1 cellular context compared by ENCODE assay signal in the genomic region with DNA sequence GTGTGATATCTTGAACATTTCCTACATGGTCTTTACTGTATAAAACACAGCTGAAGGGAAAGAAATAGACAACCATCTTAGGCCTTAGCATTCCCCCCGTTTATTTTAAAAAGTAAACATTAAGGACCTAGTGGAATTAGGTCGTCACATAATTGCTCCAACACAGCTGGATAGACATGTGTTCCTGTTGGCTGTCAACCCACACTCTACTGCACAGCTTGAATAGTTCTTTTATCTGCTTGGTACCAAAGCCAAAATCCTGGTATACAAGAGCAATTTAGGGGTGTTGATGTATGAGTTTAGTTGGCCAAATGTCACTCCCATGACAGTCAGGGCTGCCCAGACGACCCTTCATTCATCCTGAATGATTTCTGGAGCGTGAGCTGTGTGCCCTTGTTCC.
TF ChIP-seq lines count a peak whose summit lies in the region.

No MANE protein-coding gene starts in this region.

TF ChIP-seq in GM23338, 12 proteins besides CTCF, POLR2A, EP300 and RAD21 (continued from another document):
- TF ChIP-seq CREB1 (CRISPR knock-in tag; IDR thresholded peaks at IDR 0.05; ENCODE audit: low read depth): no peak
- no peak for TF ChIP-seq JUNB (IDR thresholded peaks at IDR 0.05; ENCODE audit: unreplicated experiment)
- TF ChIP-seq, protein P1, sequence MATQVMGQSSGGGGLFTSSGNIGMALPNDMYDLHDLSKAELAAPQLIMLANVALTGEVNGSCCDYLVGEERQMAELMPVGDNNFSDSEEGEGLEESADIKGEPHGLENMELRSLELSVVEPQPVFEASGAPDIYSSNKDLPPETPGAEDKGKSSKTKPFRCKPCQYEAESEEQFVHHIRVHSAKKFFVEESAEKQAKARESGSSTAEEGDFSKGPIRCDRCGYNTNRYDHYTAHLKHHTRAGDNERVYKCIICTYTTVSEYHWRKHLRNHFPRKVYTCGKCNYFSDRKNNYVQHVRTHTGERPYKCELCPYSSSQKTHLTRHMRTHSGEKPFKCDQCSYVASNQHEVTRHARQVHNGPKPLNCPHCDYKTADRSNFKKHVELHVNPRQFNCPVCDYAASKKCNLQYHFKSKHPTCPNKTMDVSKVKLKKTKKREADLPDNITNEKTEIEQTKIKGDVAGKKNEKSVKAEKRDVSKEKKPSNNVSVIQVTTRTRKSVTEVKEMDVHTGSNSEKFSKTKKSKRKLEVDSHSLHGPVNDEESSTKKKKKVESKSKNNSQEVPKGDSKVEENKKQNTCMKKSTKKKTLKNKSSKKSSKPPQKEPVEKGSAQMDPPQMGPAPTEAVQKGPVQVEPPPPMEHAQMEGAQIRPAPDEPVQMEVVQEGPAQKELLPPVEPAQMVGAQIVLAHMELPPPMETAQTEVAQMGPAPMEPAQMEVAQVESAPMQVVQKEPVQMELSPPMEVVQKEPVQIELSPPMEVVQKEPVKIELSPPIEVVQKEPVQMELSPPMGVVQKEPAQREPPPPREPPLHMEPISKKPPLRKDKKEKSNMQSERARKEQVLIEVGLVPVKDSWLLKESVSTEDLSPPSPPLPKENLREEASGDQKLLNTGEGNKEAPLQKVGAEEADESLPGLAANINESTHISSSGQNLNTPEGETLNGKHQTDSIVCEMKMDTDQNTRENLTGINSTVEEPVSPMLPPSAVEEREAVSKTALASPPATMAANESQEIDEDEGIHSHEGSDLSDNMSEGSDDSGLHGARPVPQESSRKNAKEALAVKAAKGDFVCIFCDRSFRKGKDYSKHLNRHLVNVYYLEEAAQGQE (IDR thresholded peaks at IDR 0.05; ENCODE audit: unreplicated experiment): no peak
TF ChIP-seq in GM23338: peak in this region for 0.
